ENCODE assay signal across 20 cellular contexts in genomic region chr17:82601447-82602000, GRCh38. TPM values are rescaled to one million over a fixed set of nuclear protein-coding genes. Genes with fewer than 3 reads are reported as not detected.
DNase-seq lines count a peak whose midpoint lies in the region; ATAC-seq, FAIRE-seq and TF ChIP-seq lines count a peak whose summit lies in the region.
"Had no signal": no experiment of that assay in that cellular context is flagged by ENCODE, and none has a peak within 500 bp of the region (broad histone marks: within the 10 kb centered on the region; RNA-seq: fewer than 3 reads in every experiment).

No MANE protein-coding gene starts in this region.

- H3K27me3 ChIP-seq in IMR-90 (ENCODE audit: control insufficient read depth, insufficient read depth, low read length): no peaks in the 10 kb centered on the region
- no peaks in the 10 kb centered on the region for H3K27me3 ChIP-seq in K562 (ENCODE audit: control insufficient read depth in 2 of 2, insufficient read depth in 2 of 2, low read length in 2 of 2)
- H3K27me3 ChIP-seq in neuronal stem cell (ENCODE audit: control insufficient read depth in 3 of 3, insufficient read depth in 3 of 3, low read depth in 1 of 3, low read length in 3 of 3): no peaks in the 10 kb centered on the region
- H3K27me3 ChIP-seq in trophoblast cell (ENCODE audit: insufficient read depth, low read length): no peaks in the 10 kb centered on the region
- H3K27me3 ChIP-seq in mesenchymal stem cell (ENCODE audit: control insufficient read depth in 1 of 2, insufficient read depth in 1 of 2, low read length in 2 of 2): no peaks in the 10 kb centered on the region
- H3K27me3 ChIP-seq: BLaER1 had no signal

- H3K27me3 Mint-ChIP-seq in activated naive CD8-positive, alpha-beta T cell treated with anti-CD3 and anti-CD28 coated beads for 36 hours: no peaks in the 10 kb centered on the region
- H3K27me3 Mint-ChIP-seq in activated naive CD8-positive, alpha-beta T cell treated with anti-CD3 and anti-CD28 coated beads, Interleukin-2, amount 50 U/mL, for 24 hours: no peaks in the 10 kb centered on the region
- H3K27me3 Mint-ChIP-seq: IgD-negative memory B cell had no signal

- no peak overlapping the region for H4K12ac ChIP-seq in trophoblast cell (ENCODE audit: low read depth, low read length)

- H2BK20ac ChIP-seq in IMR-90 (ENCODE audit: low read depth, low read length): no peak overlapping the region

- no peak overlapping the region for H3K9ac ChIP-seq in IMR-90 (ENCODE audit: low read depth, low read length)
- H3K9ac ChIP-seq in K562 (ENCODE audit: insufficient read depth in 1 of 2, low read depth in 2 of 2, low read length in 2 of 2): no peak overlapping the region
- no peak overlapping the region for H3K9ac ChIP-seq in neuronal stem cell (ENCODE audit: low read depth, low read length, poor library complexity)
- H3K9ac ChIP-seq in trophoblast cell (ENCODE audit: low read length): no peak overlapping the region
- H3K9ac ChIP-seq in mesenchymal stem cell (ENCODE audit: low read length): no peak overlapping the region
- H3K9ac ChIP-seq: BLaER1 had no signal

- H2BK5ac ChIP-seq in IMR-90 (ENCODE audit: low read depth, low read length, poor library complexity, severe bottlenecking) (no peak overlapping the region), neuronal stem cell (ENCODE audit: low read length) (no peak overlapping the region), trophoblast cell (ENCODE audit: low read depth, low read length, poor library complexity) (no peak overlapping the region), mesenchymal stem cell (ENCODE audit: low read depth, low read length, poor library complexity, severe bottlenecking) (no peak overlapping the region)

- H2BK12ac ChIP-seq in neuronal stem cell (ENCODE audit: low read length): no peak overlapping the region
- no peak overlapping the region for H2BK12ac ChIP-seq in trophoblast cell (ENCODE audit: low read length)
- H2BK12ac ChIP-seq in mesenchymal stem cell (ENCODE audit: low read length in 2 of 2): no peak overlapping the region

- 92% methylated on average over 6 of the region's 24 CpGs; no CpG with 5 or more reads in 1 of the 2 experiments for WGBS in IMR-90 (ENCODE audit: extremely low coverage in 2 of 2, insufficient read length in 1 of 2), 2 experiments
- 93% methylated on average over 24 of the region's 24 CpGs for WGBS in K562 (ENCODE audit: insufficient coverage, low coverage, missing lambda C conversion rate)
- no CpG with 5 or more reads among the region's 24 CpGs for WGBS in neuronal stem cell (ENCODE audit: extremely low coverage in 2 of 2, insufficient read length in 2 of 2, insufficient replicate concordance in 1 of 2), 2 donors
- WGBS in trophoblast cell (ENCODE audit: extremely low coverage, insufficient coverage, insufficient read length): no CpG with 5 or more reads among the region's 24 CpGs
- WGBS in mesenchymal stem cell: 97% methylated on average over 19 of the region's 24 CpGs

- no peak overlapping the region for H3K27ac ChIP-seq in IMR-90 (ENCODE audit: insufficient read depth, low read length)
- no peak overlapping the region for H3K27ac ChIP-seq in K562 (ENCODE audit: extremely low read depth, low read depth, low read length)
- H3K27ac ChIP-seq in neuronal stem cell (replicated peaks; ENCODE audit: low read length): no peak overlapping the region
- no peak overlapping the region for H3K27ac ChIP-seq in trophoblast cell (ENCODE audit: low read depth, low read length)
- no peak overlapping the region for H3K27ac ChIP-seq in mesenchymal stem cell (ENCODE audit: low read length, poor library complexity, severe bottlenecking)
- H3K27ac ChIP-seq: BLaER1 had no signal

- H3K36me3 Mint-ChIP-seq in activated naive CD8-positive, alpha-beta T cell treated with anti-CD3 and anti-CD28 coated beads for 36 hours: peaks cover 21% of the 10 kb centered on the region
- peaks cover 37% of the 10 kb centered on the region for H3K36me3 Mint-ChIP-seq in activated naive CD8-positive, alpha-beta T cell treated with anti-CD3 and anti-CD28 coated beads, Interleukin-2, amount 50 U/mL, for 24 hours (ENCODE audit: low read depth)

- no peak overlapping the region for H3K56ac ChIP-seq in IMR-90 (ENCODE audit: extremely low read depth, insufficient read depth, low read length)

- intact Hi-C loops in IMR-90 (cut with micrococcal nuclease): no loop called here
- intact Hi-C loops in K562 (cut with micrococcal nuclease): no loop called here

- no peak overlapping the region for H3K23ac ChIP-seq in IMR-90 (ENCODE audit: low read depth, low read length)
- peak overlapping the region; percentile 34 for H3K23ac ChIP-seq in neuronal stem cell (ENCODE audit: low read depth, low read length, poor library complexity)
- no peak overlapping the region for H3K23ac ChIP-seq in trophoblast cell (ENCODE audit: low read length)
- H3K23ac ChIP-seq in mesenchymal stem cell (ENCODE audit: low read length in 2 of 2): no peak overlapping the region

- no peak overlapping the region for H3K4me3 Mint-ChIP-seq in activated naive CD8-positive, alpha-beta T cell treated with anti-CD3 and anti-CD28 coated beads for 36 hours
- no peak overlapping the region for H3K4me3 Mint-ChIP-seq in activated naive CD8-positive, alpha-beta T cell treated with anti-CD3 and anti-CD28 coated beads, Interleukin-2, amount 50 U/mL, for 24 hours
- H3K4me3 Mint-ChIP-seq: CD8-positive, alpha-beta T cell had no signal

- POLR2A ChIA-PET in IMR-90 (lab: Charles Lee; ENCODE audit: unreplicated experiment) (no interaction called here), K562 (lab: Yijun Ruan, JAX) (interaction anchor here (0.6 to 1.9 kb wide), 2 partner anchors 12 to 28 kb away, joined by 3 to 5 read pairs; no protein-coding TSS in a partner anchor)

- H3K4me2 ChIP-seq in IMR-90 (ENCODE audit: low read depth, low read length) (no peak overlapping the region), K562 (ENCODE audit: insufficient read depth, low read length) (no peak overlapping the region), neuronal stem cell (ENCODE audit: insufficient read depth, low read length, poor library complexity, severe bottlenecking) (no peak overlapping the region), trophoblast cell (ENCODE audit: low read length) (no peak overlapping the region), mesenchymal stem cell (ENCODE audit: low read length, poor library complexity, severe bottlenecking) (no peak overlapping the region)

- no peak overlapping the region for H2BK15ac ChIP-seq in IMR-90 (ENCODE audit: low read depth, low read length)
- no peak overlapping the region for H2BK15ac ChIP-seq in neuronal stem cell (ENCODE audit: low read length)
- no peak overlapping the region for H2BK15ac ChIP-seq in mesenchymal stem cell (ENCODE audit: low read depth, poor library complexity, severe bottlenecking)

- H2AK9ac ChIP-seq in IMR-90 (replicated peaks; ENCODE audit: low read depth, low read length, poor library complexity): no peak overlapping the region

- TF ChIP-seq EP300 in K562 (IDR thresholded peaks at IDR 0.05; ENCODE audit: low read length): no peak

- H4K20me1 ChIP-seq in IMR-90 (ENCODE audit: insufficient read depth, low read length) (peaks cover 12% of the 10 kb centered on the region), K562 (replicated peaks; ENCODE audit: control insufficient read depth, insufficient read depth, low read length) (no peaks in the 10 kb centered on the region)

- H3K9me3 ChIP-seq in IMR-90 (ENCODE audit: control insufficient read depth, insufficient read depth, low read length): no peaks in the 10 kb centered on the region
- peaks cover 2% of the 10 kb centered on the region; the same call in 1 of the 2 replicates for H3K9me3 ChIP-seq in K562 (replicated peaks; ENCODE audit: control insufficient read depth, insufficient read depth, low read depth, low read length)
- H3K9me3 ChIP-seq in neuronal stem cell (replicated peaks in 1 of 2; ENCODE audit: control insufficient read depth in 2 of 2, insufficient read depth in 1 of 2, low read depth in 1 of 2, low read length in 2 of 2): peaks cover 0 to 20% of the 10 kb centered on the region in 2 donors
- no peaks in the 10 kb centered on the region for H3K9me3 ChIP-seq in trophoblast cell (ENCODE audit: insufficient read depth, low read depth, low read length)
- H3K9me3 ChIP-seq in mesenchymal stem cell (ENCODE audit: control insufficient read depth, low read length): no peaks in the 10 kb centered on the region
- H3K9me3 ChIP-seq: BLaER1 had no signal

- no peak overlapping the region for H3K18ac ChIP-seq in IMR-90 (ENCODE audit: low read depth, low read length)
- no peak overlapping the region for H3K18ac ChIP-seq in neuronal stem cell (ENCODE audit: low read length)
- H3K18ac ChIP-seq in trophoblast cell (ENCODE audit: low read length): no peak overlapping the region
- H3K18ac ChIP-seq in mesenchymal stem cell (ENCODE audit: low read depth in 1 of 2, low read length in 2 of 2): no peak overlapping the region

- H3K79me2 ChIP-seq in K562 (ENCODE audit: control insufficient read depth, insufficient read depth, low read length): peaks cover 6% of the 10 kb centered on the region; the same call in 2 of the 3 replicates
- no peaks in the 10 kb centered on the region for H3K79me2 ChIP-seq in trophoblast cell (ENCODE audit: control insufficient read depth, insufficient read depth, low read length, poor library complexity)

- H3K9me3 Mint-ChIP-seq in activated naive CD8-positive, alpha-beta T cell treated with anti-CD3 and anti-CD28 coated beads for 36 hours: no peaks in the 10 kb centered on the region
- H3K9me3 Mint-ChIP-seq in activated naive CD8-positive, alpha-beta T cell treated with anti-CD3 and anti-CD28 coated beads, Interleukin-2, amount 50 U/mL, for 24 hours: no peaks in the 10 kb centered on the region
- H3K9me3 Mint-ChIP-seq: CD8-positive, alpha-beta T cell; IgD-negative memory B cell had no signal

- H3K4me1 Mint-ChIP-seq in activated naive CD8-positive, alpha-beta T cell treated with anti-CD3 and anti-CD28 coated beads for 36 hours: peaks cover 6% of the 10 kb centered on the region
- H3K4me1 Mint-ChIP-seq in activated naive CD8-positive, alpha-beta T cell treated with anti-CD3 and anti-CD28 coated beads, Interleukin-2, amount 50 U/mL, for 24 hours: peaks cover 4% of the 10 kb centered on the region

- H2BK120ac ChIP-seq in IMR-90 (ENCODE audit: low read depth, low read length) (no peak overlapping the region), neuronal stem cell (ENCODE audit: low read depth, low read length) (no peak overlapping the region), trophoblast cell (ENCODE audit: insufficient read depth, low read length, poor library complexity) (no peak overlapping the region), mesenchymal stem cell (ENCODE audit: low read depth, low read length) (no peak overlapping the region)

- no peak overlapping the region for H2AK5ac ChIP-seq in IMR-90 (ENCODE audit: low read depth, low read length)
- no peak overlapping the region for H2AK5ac ChIP-seq in neuronal stem cell (ENCODE audit: low read depth, low read length)
- no peak overlapping the region for H2AK5ac ChIP-seq in trophoblast cell (ENCODE audit: low read length)
- H2AK5ac ChIP-seq in mesenchymal stem cell (ENCODE audit: low read length, severe bottlenecking): no peak overlapping the region

- in situ Hi-C loops in IMR-90 (cut with MboI; ENCODE audit: low sequenced_read_pairs) (no loop called here), K562 (cut with MboI) (no loop called here)

- H3K9me1 ChIP-seq in IMR-90 (ENCODE audit: insufficient read depth, low read length) (peaks cover 11% of the 10 kb centered on the region), K562 (ENCODE audit: control insufficient read depth, insufficient read depth, low read length) (no peaks in the 10 kb centered on the region)

- H4K8ac ChIP-seq in IMR-90 (ENCODE audit: low read depth in 2 of 2, low read length in 2 of 2) (no peak overlapping the region), neuronal stem cell (ENCODE audit: low read depth, low read length) (no peak overlapping the region), trophoblast cell (ENCODE audit: low read depth, low read length) (no peak overlapping the region), mesenchymal stem cell (ENCODE audit: low read length) (no peak overlapping the region)

- peak overlapping the region; percentile 20 for H3K27ac Mint-ChIP-seq in activated naive CD8-positive, alpha-beta T cell treated with anti-CD3 and anti-CD28 coated beads for 36 hours
- H3K27ac Mint-ChIP-seq in activated naive CD8-positive, alpha-beta T cell treated with anti-CD3 and anti-CD28 coated beads, Interleukin-2, amount 50 U/mL, for 24 hours: no peak overlapping the region
- H3K27ac Mint-ChIP-seq: CD8-positive, alpha-beta T cell; IgD-negative memory B cell had no signal

- peaks cover 77% of the 10 kb centered on the region for H3K36me3 ChIP-seq in IMR-90 (ENCODE audit: control insufficient read depth, insufficient read depth, low read length)
- H3K36me3 ChIP-seq in K562 (ENCODE audit: control insufficient read depth, insufficient read depth, low read length): peaks cover 93% of the 10 kb centered on the region; the same call in 2 of the 3 replicates
- H3K36me3 ChIP-seq in neuronal stem cell (replicated peaks in 1 of 2; ENCODE audit: control insufficient read depth in 2 of 2, insufficient read depth in 2 of 2, low read length in 2 of 2): peaks cover 69 to 95% of the 10 kb centered on the region in 2 donors
- H3K36me3 ChIP-seq in trophoblast cell (ENCODE audit: control insufficient read depth in 1 of 2, insufficient read depth in 2 of 2, low read length in 2 of 2): peaks cover 74 to 76% of the 10 kb centered on the region in 2 experiments
- H3K36me3 ChIP-seq in mesenchymal stem cell (ENCODE audit: control insufficient read depth in 1 of 2, insufficient read depth in 2 of 2, low read depth in 1 of 2, low read length in 2 of 2): peaks cover 89 to 91% of the 10 kb centered on the region in 2 experiments

- CTCF ChIA-PET in IMR-90 (lab: Yijun Ruan, JAX) (no interaction called here), K562 (lab: Yijun Ruan, JAX; ENCODE audit: low intra/inter-chr PET ratio) (no interaction called here)

- H3K4me3 ChIP-seq in IMR-90 (ENCODE audit: insufficient read depth, low read depth, low read length) (no peak overlapping the region), K562 (no peak overlapping the region), neuronal stem cell (ENCODE audit: low read length in 2 of 2) (no peak overlapping the region), trophoblast cell (ENCODE audit: low read depth, low read length) (no peak overlapping the region), mesenchymal stem cell (ENCODE audit: insufficient read depth in 1 of 2, low read depth in 1 of 2, low read length in 2 of 2) (no peak overlapping the region)
- H3K4me3 ChIP-seq: BLaER1 had no signal

- BruUV-seq in IMR-90 (replicated peaks; lab: Mats Ljungman, UMichigan) (TSS peak; percentile 48), K562 (replicated peaks; lab: Mats Ljungman, UMichigan) (TSS peak; percentile 65)

- H4K5ac ChIP-seq in IMR-90 (ENCODE audit: low read depth, low read length): no peak overlapping the region

- peaks cover 7% of the 10 kb centered on the region for H3K4me1 ChIP-seq in IMR-90 (ENCODE audit: control insufficient read depth, insufficient read depth, low read length)
- H3K4me1 ChIP-seq in K562 (replicated peaks in 1 of 2; ENCODE audit: control insufficient read depth in 2 of 2, insufficient read depth in 2 of 2, low read length in 2 of 2): peaks cover 0 to 15% of the 10 kb centered on the region in 2 experiments; a peak in 2 of 5 replicates
- H3K4me1 ChIP-seq in neuronal stem cell (ENCODE audit: control insufficient read depth in 2 of 2, insufficient read depth in 1 of 2, low read depth in 1 of 2, low read length in 2 of 2): no peaks in the 10 kb centered on the region
- peaks cover 0 to 7% of the 10 kb centered on the region in 2 experiments for H3K4me1 ChIP-seq in trophoblast cell (ENCODE audit: control insufficient read depth in 1 of 2, insufficient read depth in 2 of 2, low read length in 2 of 2)
- peaks cover 17% of the 10 kb centered on the region for H3K4me1 ChIP-seq in mesenchymal stem cell (ENCODE audit: control insufficient read depth, insufficient read depth, low read depth, low read length)

- H3K4ac ChIP-seq in IMR-90 (ENCODE audit: low read depth, low read length): no peak overlapping the region
- H3K4ac ChIP-seq in neuronal stem cell (ENCODE audit: low read length): no peak overlapping the region
- H3K4ac ChIP-seq in trophoblast cell (ENCODE audit: low read depth, low read length): no peak overlapping the region
- no peak overlapping the region for H3K4ac ChIP-seq in mesenchymal stem cell (ENCODE audit: low read depth in 1 of 2, low read length in 2 of 2)

- H3K14ac ChIP-seq in IMR-90 (replicated peaks; ENCODE audit: low read depth, low read length) (no peak overlapping the region), neuronal stem cell (ENCODE audit: low read length) (no peak overlapping the region), trophoblast cell (ENCODE audit: low read length) (no peak overlapping the region), mesenchymal stem cell (ENCODE audit: low read length in 2 of 2) (no peak overlapping the region)

- no peak for TF ChIP-seq RAD21 in IMR-90 (IDR thresholded peaks at IDR 0.05; ENCODE audit: low read length)
- TF ChIP-seq RAD21 in K562 (CRISPR knock-in tag; conservative IDR thresholded peaks at IDR 0.05 in 1 of 2, IDR thresholded peaks at IDR 0.05 in 1 of 2): no peak

- TF ChIP-seq POLR2A in IMR-90 (IDR thresholded peaks at IDR 0.05; ENCODE audit: low read depth, low read length) (no peak), K562 (conservative IDR thresholded peaks at IDR 0.05) (no peak)

- H3K79me1 ChIP-seq in IMR-90 (ENCODE audit: low read depth in 1 of 2, low read length in 2 of 2): peaks cover 21 to 87% of the 10 kb centered on the region in 2 experiments
- peaks cover 6% of the 10 kb centered on the region for H3K79me1 ChIP-seq in neuronal stem cell (ENCODE audit: low read depth, low read length)
- H3K79me1 ChIP-seq in trophoblast cell (ENCODE audit: low read length): no peaks in the 10 kb centered on the region
- peaks cover 67% of the 10 kb centered on the region for H3K79me1 ChIP-seq in mesenchymal stem cell (replicated peaks; ENCODE audit: low read length, poor library complexity, severe bottlenecking)

- TF ChIP-seq CTCF in IMR-90 (conservative IDR thresholded peaks at IDR 0.05; ENCODE audit: low read depth, low read length): no peak
- TF ChIP-seq CTCF in K562 (IDR thresholded peaks at IDR 0.05 in 2 of 3, conservative IDR thresholded peaks at IDR 0.05 in 1 of 3; ENCODE audit: insufficient read depth in 2 of 3, low read depth in 1 of 3, low read length in 3 of 3): no peak

- dilution Hi-C loops in IMR-90 (cut with HindIII; ENCODE audit: low sequenced_read_pairs, unreplicated experiment): no loop called here

- no peak for ATAC-seq in activated naive CD8-positive, alpha-beta T cell treated with anti-CD3 and anti-CD28 coated beads, Interleukin-2, amount 50 U/mL, for 24 hours
- ATAC-seq in IMR-90 (ENCODE audit: low read depth): no peak
- ATAC-seq in K562: no peak
- ATAC-seq: CD8-positive, alpha-beta T cell had no signal

- no peak for DNase-seq in activated naive CD8-positive, alpha-beta T cell treated with anti-CD3 and anti-CD28 coated beads for 36 hours
- DNase-seq in activated naive CD8-positive, alpha-beta T cell treated with anti-CD3 and anti-CD28 coated beads, Interleukin-2, amount 50 U/mL, for 24 hours: no peak
- DNase-seq in IMR-90 (no peak), K562 (ENCODE audit: extremely low read depth in 1 of 4, low spot score in 3 of 4) (no peak), neuronal stem cell (ENCODE audit: low spot score) (no peak), trophoblast cell (no peak), mesenchymal stem cell (no peak), NCI-H82 treated with DMSO at 0.1 percent for 48 hours (lab: John Stamatoyannopoulos, UW; ENCODE audit: unreplicated experiment) (no peak)
- DNase-seq: 8988T; CD8-positive, alpha-beta T cell; GF-D8; GOT3; NCI-H187; NCI-H345; NCI-H69; NK-92 treated with Interleukin-12 subunit alpha and Interleukin-12 subunit beta, amount 100 ng/mL, for 24 hours; OCI-M1 had no signal

- no peak overlapping the region for H4K91ac ChIP-seq in IMR-90 (ENCODE audit: insufficient read depth, low read depth, low read length)
- H4K91ac ChIP-seq in neuronal stem cell (ENCODE audit: low read depth, low read length, poor library complexity): no peak overlapping the region
- no peak overlapping the region for H4K91ac ChIP-seq in trophoblast cell (ENCODE audit: low read depth, low read length)
- no peak overlapping the region for H4K91ac ChIP-seq in mesenchymal stem cell (ENCODE audit: low read length)

- FAIRE-seq in K562 (lab: Jason Lieb, UNC): no peak
- FAIRE-seq: GM12892 had no signal

- H2AFZ ChIP-seq in IMR-90 (replicated peaks; ENCODE audit: low read length, poor library complexity) (no peak overlapping the region), K562 (ENCODE audit: low read depth, low read length) (no peak overlapping the region), neuronal stem cell (ENCODE audit: low read length) (no peak overlapping the region), trophoblast cell (ENCODE audit: insufficient read depth, low read length, poor library complexity) (no peak overlapping the region), mesenchymal stem cell (ENCODE audit: low read depth, low read length) (no peak overlapping the region)

RNA-seq across cellular contexts. Expression of gene WDR45B, which starts 46.7 kb away (rescaled TPM):
- total RNA-seq in activated naive CD8-positive, alpha-beta T cell treated with anti-CD3 and anti-CD28 coated beads for 36 hours: 10 to 100 TPM; 60.3 to 61.1 TPM
- total RNA-seq in IMR-90 (2012; rRNA removed) (65.8 and 98.2 TPM in 2 replicates), K562 (2014; rRNA removed) (30.6 and 36.8 TPM in 2 replicates), K562 (2014; rRNA removed; fragmentation: Illumina TruSeq; extraction: Trizol) (27.9 and 30.0 TPM in 2 replicates), K562 (2015; rRNA removed; fragmentation: Illumina TruSeq; extraction: Trizol) (35.2 and 35.9 TPM in 2 replicates), K562 (2021) (35.8 and 38.3 TPM in 2 replicates)
- polyA plus RNA-seq in IMR-90 (2012; rRNA removed) (99.1 and 110 TPM in 2 replicates), K562 (2011; rRNA removed) (74.4 and 75.8 TPM in 2 replicates), K562 (2014; fragmentation: Illumina TruSeq; extraction: Trizol) (39.2 and 40.0 TPM in 2 replicates), K562 (2014; fragmentation: Nextera tagmentation; extraction: Ambion mirVana) (1 to 10 TPM in 1 of 2 experiments, under 1 TPM in 1; 0.72 to 1.9 TPM), K562 (2014; rRNA removed) (43.1 and 46.1 TPM in 2 replicates)
- polyA plus RNA-seq in IMR-90 (2012; cell fraction: cytosol; rRNA removed): 56.2 and 79.8 TPM in 2 replicates
- polyA plus RNA-seq in IMR-90 (2012; cell fraction: nucleus; rRNA removed; ENCODE audit: low replicate concordance): 92.4 and 155 TPM in 2 replicates
- 83.1 and 109 TPM in 2 replicates for total RNA-seq in K562 (2011; cell fraction: chromatin; rRNA removed; ENCODE audit: low replicate concordance)
- 50.1 and 60.7 TPM in 2 replicates for total RNA-seq in K562 (2011; cell fraction: nucleolus; rRNA removed)
- 83.7 and 86.3 TPM in 2 replicates for total RNA-seq in K562 (2011; cell fraction: nucleoplasm; rRNA removed)
- 58.3 and 60.5 TPM in 2 replicates for polyA plus RNA-seq in K562 (2011; cell fraction: cytosol; rRNA removed)
- 106 and 133 TPM in 2 replicates for polyA plus RNA-seq in K562 (2011; cell fraction: nucleus; rRNA removed)
- polyA plus RNA-seq in K562 (2012): 38.1 and 40.3 TPM in 2 replicates
- polyA minus RNA-seq in K562 (2011; rRNA and poly(A)+ RNA removed): 37.0 and 42.6 TPM in 2 replicates
- polyA minus RNA-seq in K562 (2011; cell fraction: cytosol; rRNA and poly(A)+ RNA removed): 28.9 and 36.0 TPM in 2 replicates
- polyA minus RNA-seq in K562 (2011; cell fraction: nucleus; rRNA and poly(A)+ RNA removed): 29.6 and 30.9 TPM in 2 replicates
- polyA plus RNA-seq in neuronal stem cell (2013, experiment 1 of 2): 67.8 TPM
- 69.8 TPM for polyA plus RNA-seq in neuronal stem cell (2013, experiment 2 of 2)
- 69.9 and 72.0 TPM in 2 replicates for polyA plus RNA-seq in trophoblast cell (2013)
- polyA plus RNA-seq in mesenchymal stem cell (2013, experiment 1 of 2): 65.7 TPM
- 65.3 TPM for polyA plus RNA-seq in mesenchymal stem cell (2013, experiment 2 of 2)
